Comparison of ENCODE assay signal across 1 cellular context in the genomic region with DNA sequence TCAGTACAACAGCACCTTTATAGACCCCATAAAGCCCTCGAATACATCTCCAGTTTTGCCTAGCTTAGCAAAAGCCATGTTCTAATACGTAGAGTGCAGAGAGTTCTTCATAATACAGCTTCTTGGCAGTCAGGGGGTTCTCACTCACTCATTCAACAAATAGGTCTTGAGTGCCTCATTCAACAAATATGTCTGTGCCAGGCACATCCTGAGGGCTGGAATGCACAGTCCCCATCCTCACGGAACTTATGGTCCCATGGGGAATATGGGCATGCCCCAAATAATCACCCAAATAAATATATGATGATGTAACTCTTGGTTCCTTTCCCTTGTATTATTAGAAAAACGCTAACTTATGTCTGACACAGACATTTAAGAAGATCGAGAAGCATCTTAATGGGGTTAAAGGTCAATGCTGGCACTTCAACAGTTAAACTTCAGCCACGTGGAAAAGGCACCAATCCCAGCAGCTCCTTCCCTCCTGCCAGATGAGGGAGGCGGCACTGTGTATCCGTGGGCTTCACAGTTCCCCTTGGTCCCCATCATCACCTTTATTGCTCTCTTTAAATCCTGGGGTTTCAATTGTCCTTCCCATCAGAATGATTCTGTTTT.
TF ChIP-seq lines count a peak whose summit lies in the region.

No MANE protein-coding gene starts in this region.

TF ChIP-seq in HepG2, 621 proteins besides CTCF, POLR2A, EP300 and RAD21:
- TF ChIP-seq ZNF652 (CRISPR knock-in tag; IDR thresholded peaks at IDR 0.05; ENCODE audit: borderline replicate concordance, low read depth) = peak; percentile 36; the same call in 1 of the 2 replicates
- TF ChIP-seq ERF (CRISPR knock-in tag; IDR thresholded peaks at IDR 0.05) = no peak
TF ChIP-seq in HepG2: peak in this region for 1.
